In the genomic region with DNA sequence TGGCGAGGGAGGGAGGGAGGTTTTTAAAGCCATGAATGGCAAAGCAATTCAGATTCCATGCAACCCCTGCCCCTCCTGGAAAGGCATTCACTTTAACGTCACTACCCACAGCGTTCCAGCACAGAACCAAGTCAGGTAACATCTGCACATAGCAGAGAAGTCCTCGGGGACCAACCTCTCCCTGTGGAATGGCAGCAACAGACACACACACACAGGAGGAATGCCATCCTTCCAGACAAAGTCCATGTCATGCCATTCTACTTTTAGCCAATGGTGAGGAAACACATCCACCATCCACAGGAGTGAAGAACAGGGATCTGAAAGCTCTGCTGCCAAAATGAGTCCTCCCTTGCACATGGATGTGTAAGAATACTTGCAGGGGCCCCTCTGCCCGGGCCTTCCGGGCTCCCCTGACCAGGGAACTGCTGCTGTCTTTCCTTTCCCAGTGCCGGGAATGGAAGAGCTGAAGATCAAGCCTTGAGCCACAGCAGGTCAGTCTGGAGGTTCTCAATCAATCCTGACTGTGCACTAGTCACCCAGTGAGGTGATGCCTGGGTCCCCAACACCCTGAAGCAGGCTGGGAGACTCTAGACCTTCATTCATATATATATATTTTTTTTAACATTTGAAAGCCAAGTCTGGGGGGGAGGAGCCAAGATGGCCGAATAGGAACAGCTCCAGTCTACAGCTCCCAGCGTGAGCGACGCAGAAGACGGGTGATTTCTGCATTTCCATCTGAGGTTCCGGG, we compare ENCODE assay signal across 11 cellular contexts.
DNase-seq lines count a peak whose midpoint lies in the region; ATAC-seq and TF ChIP-seq lines count a peak whose summit lies in the region.
"Had no signal": no experiment of that assay in that cellular context is flagged by ENCODE, and none has a peak within 500 bp of the region (broad histone marks: within the 10 kb centered on the region; RNA-seq: fewer than 3 reads in every experiment).

No MANE protein-coding gene starts in this region.

- peaks cover 4% of the 10 kb centered on the region for H3K4me1 ChIP-seq in CD8-positive, alpha-beta memory T cell (ENCODE audit: insufficient read depth, low read length)
- H3K4me1 ChIP-seq in colonic mucosa, result peaks cover 3% of the 10 kb centered on the region

- peaks cover 5 to 31% (median 25%) of the 10 kb centered on the region in 3 donors for H3K4me1 Mint-ChIP-seq in CD8-positive, alpha-beta memory T cell
- H3K4me1 Mint-ChIP-seq in naive thymus-derived CD8-positive, alpha-beta T cell, result peaks cover 12 to 35% (median 21%) of the 10 kb centered on the region in 4 donors

- peaks cover 10 to 43% (median 24%) of the 10 kb centered on the region in 3 donors for H3K36me3 Mint-ChIP-seq in CD8-positive, alpha-beta memory T cell
- peaks cover 11 to 45% (median 21%) of the 10 kb centered on the region in 3 donors for H3K36me3 Mint-ChIP-seq in naive thymus-derived CD8-positive, alpha-beta T cell

- H3K27ac ChIP-seq in CD8-positive, alpha-beta memory T cell (ENCODE audit: low read depth, low read length), result no peak overlapping the region
- peak overlapping the region; percentile 95 for H3K27ac ChIP-seq in colonic mucosa

- no peak for TF ChIP-seq CTCF in colonic mucosa (IDR thresholded peaks at IDR 0.05)

- CTCF ChIA-PET in CD8-positive, alpha-beta memory T cell (lab: Charles Lee), result no interaction called here

- ATAC-seq in naive thymus-derived CD8-positive, alpha-beta T cell, result peak in 1 of 2 donors; percentile 27
- no peak for ATAC-seq in HG03175 (IDR thresholded peaks at IDR 0.05; ENCODE audit: unreplicated experiment)
- no peak for ATAC-seq in GM18517 (IDR thresholded peaks at IDR 0.05; ENCODE audit: unreplicated experiment)

- H3K27ac Mint-ChIP-seq in CD8-positive, alpha-beta memory T cell, result peak overlapping the region in 2 of 8 donors; percentile 70 to 72
- peak overlapping the region in 5 of 10 donors; percentile 34 to 86 (median 48) for H3K27ac Mint-ChIP-seq in naive thymus-derived CD8-positive, alpha-beta T cell
- H3K27ac Mint-ChIP-seq: dendritic cell treated with granulocyte-macrophage colony-stimulating factor and Interleukin-4, amounts not matched to agents 40 ng/mL and 50 ng/mL, for 4 days had no signal

- H3K4me3 ChIP-seq in CD8-positive, alpha-beta memory T cell (ENCODE audit: low read length), result no peak overlapping the region
- peak overlapping the region; percentile 14 for H3K4me3 ChIP-seq in colonic mucosa

- peak overlapping the region in 6 of 7 donors; percentile 28 to 80 (median 52) for H3K4me3 Mint-ChIP-seq in CD8-positive, alpha-beta memory T cell
- H3K4me3 Mint-ChIP-seq in naive thymus-derived CD8-positive, alpha-beta T cell, result peak overlapping the region in 8 of 10 donors; percentile 24 to 75 (median 54)
- H3K4me3 Mint-ChIP-seq: dendritic cell treated with granulocyte-macrophage colony-stimulating factor and Interleukin-4, amounts not matched to agents 40 ng/mL and 50 ng/mL, for 4 days had no signal

- H3K9ac ChIP-seq in colonic mucosa (ENCODE audit: low read depth in 2 of 2, low read length in 2 of 2), result peak overlapping the region; percentile 30 to 59

- no peaks in the 10 kb centered on the region for H3K27me3 ChIP-seq in CD8-positive, alpha-beta memory T cell (ENCODE audit: insufficient read depth, low read length, poor library complexity, severe bottlenecking)
- no peaks in the 10 kb centered on the region for H3K27me3 ChIP-seq in colonic mucosa

- POLR2A ChIA-PET in CD8-positive, alpha-beta memory T cell (lab: Charles Lee), result no interaction called here
- POLR2A ChIA-PET in naive thymus-derived CD8-positive, alpha-beta T cell (lab: Charles Lee), result no interaction called here

- no peaks in the 10 kb centered on the region for H3K9me3 ChIP-seq in CD8-positive, alpha-beta memory T cell (ENCODE audit: low read length)
- no peaks in the 10 kb centered on the region for H3K9me3 ChIP-seq in colonic mucosa

- no peaks in the 10 kb centered on the region for H3K27me3 Mint-ChIP-seq in CD8-positive, alpha-beta memory T cell
- no peaks in the 10 kb centered on the region for H3K27me3 Mint-ChIP-seq in naive thymus-derived CD8-positive, alpha-beta T cell
- H3K27me3 Mint-ChIP-seq: dendritic cell treated with granulocyte-macrophage colony-stimulating factor and Interleukin-4, amounts not matched to agents 40 ng/mL and 50 ng/mL, for 4 days had no signal

- peaks cover 13% of the 10 kb centered on the region for H3K36me3 ChIP-seq in CD8-positive, alpha-beta memory T cell (ENCODE audit: insufficient read depth, low read length)
- H3K36me3 ChIP-seq in colonic mucosa, result no peaks in the 10 kb centered on the region

- peak in 1 of 5 donors; percentile 18 for DNase-seq in CD8-positive, alpha-beta memory T cell
- DNase-seq in HT-29 (ENCODE audit: low spot score) (peak; percentile 61), colonic mucosa (peak; percentile 48), T1000 (lab: John Stamatoyannopoulos, UW) (no peak)
- no peak for DNase-seq in naive thymus-derived CD8-positive, alpha-beta T cell
- DNase-seq in activated CD4-positive, alpha-beta T cell treated with anti-CD3 and anti-CD28 coated beads, Interleukin-2, amount 50 U/mL, for 48 hours, result no peak
- DNase-seq: OCI-M1; stimulated activated CD4-positive, alpha-beta T cell treated with anti-CD3 and anti-CD28 coated beads, Interleukin-2, amount 100 ng/mL, for 48 hours had no signal

- intact Hi-C loops in colonic mucosa (cut with DNase I), result no loop called here

- H3K9me3 Mint-ChIP-seq in CD8-positive, alpha-beta memory T cell, result no peaks in the 10 kb centered on the region
- no peaks in the 10 kb centered on the region for H3K9me3 Mint-ChIP-seq in naive thymus-derived CD8-positive, alpha-beta T cell
- H3K9me3 Mint-ChIP-seq: dendritic cell treated with granulocyte-macrophage colony-stimulating factor and Interleukin-4, amounts not matched to agents 40 ng/mL and 50 ng/mL, for 4 days had no signal

Comparison
In these comparisons a context has a peak if more than half of its experiments do, and no peak if none do; other contexts are left out.
1. DNase-seq: peak in HT-29 (single experiment) and colonic mucosa (single experiment); none in naive thymus-derived CD8-positive, alpha-beta T cell (0 of 10), T1000 (single experiment) and activated CD4-positive, alpha-beta T cell treated with anti-CD3 and anti-CD28 coated beads, Interleukin-2, amount 50 U/mL, for 48 hours (0 of 2).